ENCODE assay signal across 8 cellular contexts in genomic region chr11:65027213-65028067, GRCh38. TPM values are rescaled to one million over a fixed set of nuclear protein-coding genes. Genes with fewer than 3 reads are reported as not detected.
DNase-seq lines count a peak whose midpoint lies in the region; ATAC-seq and TF ChIP-seq lines count a peak whose summit lies in the region.

A gene with protein sequence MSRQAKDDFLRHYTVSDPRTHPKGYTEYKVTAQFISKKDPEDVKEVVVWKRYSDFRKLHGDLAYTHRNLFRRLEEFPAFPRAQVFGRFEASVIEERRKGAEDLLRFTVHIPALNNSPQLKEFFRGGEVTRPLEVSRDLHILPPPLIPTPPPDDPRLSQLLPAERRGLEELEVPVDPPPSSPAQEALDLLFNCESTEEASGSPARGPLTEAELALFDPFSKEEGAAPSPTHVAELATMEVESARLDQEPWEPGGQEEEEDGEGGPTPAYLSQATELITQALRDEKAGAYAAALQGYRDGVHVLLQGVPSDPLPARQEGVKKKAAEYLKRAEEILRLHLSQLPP (plus strand): TSS chr11:65027439. CDS start chr11:65027538, 99 bp downstream.

- no peaks in the 10 kb centered on the region for H3K27me3 Mint-ChIP-seq in activated naive CD8-positive, alpha-beta T cell treated with anti-CD3 and anti-CD28 coated beads, Interleukin-2, amount 50 U/mL, for 24 hours
- H3K27me3 Mint-ChIP-seq in type B pancreatic cell, result no peaks in the 10 kb centered on the region

- DNase-seq in NCI-H1417 (lab: John Stamatoyannopoulos, UW), result peak; percentile 98 to 99 (median 99)
- DNase-seq in SW 1271 (lab: John Stamatoyannopoulos, UW), result peak; percentile 87 to 97
- DNase-seq in activated naive CD8-positive, alpha-beta T cell treated with anti-CD3 and anti-CD28 coated beads, Interleukin-2, amount 50 U/mL, for 24 hours, result peak; percentile 91
- peak; percentile 96 for DNase-seq in cardiac septum (ENCODE audit: low spot score)
- peak; percentile 98 for DNase-seq in pons (ENCODE audit: low spot score)
- DNase-seq in type B pancreatic cell (ENCODE audit: extremely low spot score, unreplicated experiment), result peak; percentile 91

- peak within 1 kb of the TSS; percentile 72 for H3K4me3 Mint-ChIP-seq in activated naive CD8-positive, alpha-beta T cell treated with anti-CD3 and anti-CD28 coated beads, Interleukin-2, amount 50 U/mL, for 24 hours
- peak within 1 kb of the TSS; percentile 91 for H3K4me3 Mint-ChIP-seq in type B pancreatic cell

- peak within 1 kb of the TSS; percentile 69 for H3K27ac Mint-ChIP-seq in activated naive CD8-positive, alpha-beta T cell treated with anti-CD3 and anti-CD28 coated beads, Interleukin-2, amount 50 U/mL, for 24 hours
- H3K27ac Mint-ChIP-seq in type B pancreatic cell, result peak within 1 kb of the TSS; percentile 85

- peak; percentile 83 for ATAC-seq in HG02763 (IDR thresholded peaks at IDR 0.05; ENCODE audit: unreplicated experiment)
- ATAC-seq in activated naive CD8-positive, alpha-beta T cell treated with anti-CD3 and anti-CD28 coated beads, Interleukin-2, amount 50 U/mL, for 24 hours, result peak; percentile 90

- H3K4me1 Mint-ChIP-seq in activated naive CD8-positive, alpha-beta T cell treated with anti-CD3 and anti-CD28 coated beads, Interleukin-2, amount 50 U/mL, for 24 hours, result peaks cover 16% of the 10 kb centered on the region
- peaks cover 12% of the 10 kb centered on the region for H3K4me1 Mint-ChIP-seq in type B pancreatic cell (ENCODE audit: unreplicated experiment)

- intact Hi-C loops in cardiac septum (cut with DNase I), result loop anchor here (1.0 to 5.0 kb wide), 2 partner anchors 55 to 103 kb away; partner anchors contain the start of genes CDCA5, PPP2R5B and ZFPL1

- H3K36me3 Mint-ChIP-seq in activated naive CD8-positive, alpha-beta T cell treated with anti-CD3 and anti-CD28 coated beads, Interleukin-2, amount 50 U/mL, for 24 hours (ENCODE audit: low read depth), result no peaks in the 10 kb centered on the region
- no peaks in the 10 kb centered on the region for H3K36me3 Mint-ChIP-seq in type B pancreatic cell

- TF ChIP-seq CTCF in GM12874 (IDR thresholded peaks at IDR 0.05; ENCODE audit: insufficient read depth, low read depth, low read length) (peak; percentile 29; the same call in 1 of the 2 replicates), type B pancreatic cell (conservative IDR thresholded peaks at IDR 0.05) (peak; percentile 94)

- H3K9me3 Mint-ChIP-seq in activated naive CD8-positive, alpha-beta T cell treated with anti-CD3 and anti-CD28 coated beads, Interleukin-2, amount 50 U/mL, for 24 hours, result no peaks in the 10 kb centered on the region
- H3K9me3 Mint-ChIP-seq in type B pancreatic cell, result no peaks in the 10 kb centered on the region

RNA-seq across cellular contexts. Expression of the gene that starts here (rescaled TPM):
- total RNA-seq in cardiac septum (17.0 TPM), type B pancreatic cell (ENCODE audit: low replicate concordance) (21.3 and 25.3 TPM in 2 replicates)

Comparison
In these comparisons a context has a peak if more than half of its experiments do, and no peak if none do; other contexts are left out.
1. Peak in every context shown above with its lines: DNase-seq and ATAC-seq.